14 cellular contexts compared by ENCODE assay signal in the genomic region with DNA sequence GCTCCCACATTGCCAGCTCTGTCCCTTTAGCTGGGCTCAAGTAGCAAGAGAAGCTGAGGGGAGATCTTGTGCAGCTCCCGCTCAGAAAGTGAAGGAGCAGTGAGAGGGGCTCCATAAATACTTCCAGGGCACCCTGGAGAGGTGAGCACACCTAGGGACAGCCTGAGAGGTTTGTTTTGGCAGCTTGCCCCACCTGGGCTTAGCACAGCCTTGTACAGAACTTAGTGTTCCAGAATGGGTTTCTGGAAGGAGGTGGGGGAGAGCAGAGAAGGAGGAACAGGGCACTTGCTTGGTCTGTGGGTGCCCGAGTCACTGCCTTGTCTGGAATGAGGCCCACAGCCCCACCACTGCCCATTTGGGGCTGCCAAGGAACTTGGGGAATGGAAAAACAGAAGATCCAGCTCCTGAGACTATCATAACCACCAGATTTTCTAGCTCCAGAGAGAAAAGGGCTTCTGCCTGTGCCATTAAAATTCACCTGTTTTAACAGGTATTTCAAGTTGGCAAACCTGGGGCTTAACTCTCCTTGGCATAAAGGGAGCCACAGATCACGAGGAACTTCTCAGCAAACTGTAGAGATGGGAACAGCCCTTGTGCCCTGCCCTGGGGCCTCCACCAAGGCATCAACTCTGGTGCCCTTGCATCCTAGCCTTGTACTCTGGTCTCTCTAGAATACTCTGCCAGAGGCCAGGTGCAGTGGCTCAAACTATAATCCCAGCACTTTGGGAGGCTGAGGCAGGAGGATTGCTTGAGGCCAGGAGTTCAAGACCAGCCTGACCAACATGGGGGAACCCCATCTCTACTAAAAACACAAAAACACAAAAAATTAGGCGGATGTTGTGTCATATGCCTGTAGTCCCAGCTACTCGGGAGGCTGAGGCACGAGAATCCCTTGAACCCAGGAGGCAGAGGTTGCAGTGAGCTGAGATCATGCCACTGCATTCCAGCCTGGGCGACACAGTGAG. TPM values are rescaled to one million over a fixed set of nuclear protein-coding genes. Genes with fewer than 3 reads are reported as not detected.
DNase-seq lines count a peak whose midpoint lies in the region; ATAC-seq and TF ChIP-seq lines count a peak whose summit lies in the region.
"Had no signal": no experiment of that assay in that cellular context is flagged by ENCODE, and none has a peak within 500 bp of the region (broad histone marks: within the 10 kb centered on the region; RNA-seq: fewer than 3 reads in every experiment).

No MANE protein-coding gene starts in this region.

- no peak for ATAC-seq in HG02885 (IDR thresholded peaks at IDR 0.05; ENCODE audit: poor library complexity, unreplicated experiment)
- ATAC-seq in gastroesophageal sphincter, result no peak
- ATAC-seq in HG02981 (IDR thresholded peaks at IDR 0.05; ENCODE audit: unreplicated experiment), result no peak

- no peak for TF ChIP-seq POLR2A in gastroesophageal sphincter (IDR thresholded peaks at IDR 0.05)

- H3K4me2 ChIP-seq in mammary epithelial cell (ENCODE audit: insufficient read depth, low read depth, low read length), result peak overlapping the region; percentile 10

- CTCF ChIA-PET in mammary epithelial cell (lab: Charles Lee; ENCODE audit: low non-redundant PET), result interaction anchor here (0.5 kb wide), 1 partner anchor 9 kb away, joined by 3 read pairs; no protein-coding TSS in a partner anchor

- no peak for TF ChIP-seq EP300 in gastroesophageal sphincter (IDR thresholded peaks at IDR 0.05)

- H3K4me3 ChIP-seq in mammary epithelial cell (replicated peaks in 1 of 3; ENCODE audit: insufficient read depth in 1 of 3, low read depth in 2 of 3, low read length in 3 of 3) (no peak overlapping the region), mucosa of rectum (ENCODE audit: low read length in 2 of 2) (peak overlapping the region; percentile 94 to 97), gastroesophageal sphincter (no peak overlapping the region)

- H3K4me1 ChIP-seq in mammary epithelial cell (ENCODE audit: insufficient read depth, low read length) (peaks cover 8% of the 10 kb centered on the region), mucosa of rectum (ENCODE audit: control insufficient read depth in 2 of 2, insufficient read depth in 2 of 2, low read length in 2 of 2) (peaks cover 38 to 48% of the 10 kb centered on the region in 2 donors), gastroesophageal sphincter (no peaks in the 10 kb centered on the region)

- H3K9me3 ChIP-seq in mammary epithelial cell (replicated peaks; ENCODE audit: insufficient read depth, low read length) (no peaks in the 10 kb centered on the region), mucosa of rectum (ENCODE audit: control insufficient read depth in 2 of 2, low read length in 2 of 2) (no peaks in the 10 kb centered on the region), gastroesophageal sphincter (no peaks in the 10 kb centered on the region)

- H3K79me2 ChIP-seq in mammary epithelial cell (ENCODE audit: insufficient read depth, low read length), result no peaks in the 10 kb centered on the region

- H3K9ac ChIP-seq in mammary epithelial cell (ENCODE audit: insufficient read depth, low read length) (no peak overlapping the region), mucosa of rectum (ENCODE audit: low read depth in 1 of 2, low read length in 2 of 2) (peak overlapping the region; percentile 95 to 99)

- H3K27ac ChIP-seq in C4-2B (peak overlapping the region; percentile 96), mammary epithelial cell (ENCODE audit: insufficient read depth, low read depth, low read length) (no peak overlapping the region), mucosa of rectum (ENCODE audit: low read depth in 2 of 2, low read length in 2 of 2) (peak overlapping the region; percentile 96 to 99), gastroesophageal sphincter (no peak overlapping the region)

- WGBS in mammary epithelial cell (ENCODE audit: low coverage, missing lambda C conversion rate), result 79% methylated on average over 7 of the region's 7 CpGs
- 93% methylated on average over 3 of the region's 7 CpGs; no CpG with 5 or more reads in 1 of the 2 donors for WGBS in gastroesophageal sphincter (ENCODE audit: low coverage in 1 of 2), 2 donors

- no TSS peak for BruUV-seq in mammary epithelial cell (replicated peaks; lab: Mats Ljungman, UMichigan)

- TF ChIP-seq CTCF in C4-2B (conservative IDR thresholded peaks at IDR 0.05), result no peak
- TF ChIP-seq CTCF in mammary epithelial cell (conservative IDR thresholded peaks at IDR 0.05 in 1 of 2, IDR thresholded peaks at IDR 0.05 in 1 of 2; ENCODE audit: extremely low read depth in 1 of 2, insufficient read depth in 1 of 2, low read depth in 1 of 2, low read length in 2 of 2), result no peak
- TF ChIP-seq CTCF in gastroesophageal sphincter (IDR thresholded peaks at IDR 0.05), result no peak

- H3K36me3 ChIP-seq in mammary epithelial cell (ENCODE audit: insufficient read depth, low read length) (no peaks in the 10 kb centered on the region), mucosa of rectum (ENCODE audit: control insufficient read depth in 2 of 2, insufficient read depth in 2 of 2, low read length in 2 of 2) (peaks cover 18 to 26% of the 10 kb centered on the region in 2 donors), gastroesophageal sphincter (no peaks in the 10 kb centered on the region)

- intact Hi-C loops in mammary epithelial cell (cut with micrococcal nuclease), result no loop called here

- H3K27me3 ChIP-seq in mammary epithelial cell (ENCODE audit: insufficient read depth, low read length) (no peaks in the 10 kb centered on the region), mucosa of rectum (ENCODE audit: control insufficient read depth in 2 of 2, insufficient read depth in 2 of 2, low read length in 2 of 2) (no peaks in the 10 kb centered on the region), gastroesophageal sphincter (no peaks in the 10 kb centered on the region)

- peak overlapping the region; percentile 28 for H2AFZ ChIP-seq in mammary epithelial cell (ENCODE audit: low read depth, low read length)

- DNase-seq in NCI-H1105 (lab: John Stamatoyannopoulos, UW) (peak; percentile 39), mammary epithelial cell (peak; percentile 30)
- DNase-seq in stimulated activated naive CD4-positive, alpha-beta T cell treated with Interleukin-2 at 50 U/mL for 16 hours (lab: John Stamatoyannopoulos, UW), result no peak
- DNase-seq: activated CD8-positive, alpha-beta memory T cell treated with anti-CD3 and anti-CD28 coated beads for 24 hours; activated naive CD4-positive, alpha-beta T cell; T-helper 9 cell had no signal

- H4K20me1 ChIP-seq in mammary epithelial cell (ENCODE audit: insufficient read depth, low read length), result no peaks in the 10 kb centered on the region

- in situ Hi-C loops in mammary epithelial cell (cut with MboI; ENCODE audit: low sequenced_read_pairs in 2 of 2), result no loop called here

- dilution Hi-C loops in mammary epithelial cell (cut with HindIII; ENCODE audit: low sequenced_read_pairs), result no loop called here

RNA-seq across cellular contexts. Expression of a gene that starts 1.9 kb away (rescaled TPM):
- under 1 TPM; 0.33 to 0.50 TPM for total RNA-seq in mammary epithelial cell
- polyA plus RNA-seq in mammary epithelial cell, result 0.74 TPM
- polyA minus RNA-seq in mammary epithelial cell, result not detected
- 1 to 10 TPM in 1 of 4 donors, under 1 TPM in 1, not detected in 2; 0.19 to 3.5 TPM for total RNA-seq in gastroesophageal sphincter
- total RNA-seq: lung microvascular endothelial cell, NCI-H460, osteocyte had no signal

RNA-seq across cellular contexts. Expression of a gene that starts 14.4 kb away (rescaled TPM):
- total RNA-seq in mammary epithelial cell, result 10 to 100 TPM; 63.5 to 89.5 TPM
- 62.4 TPM for polyA plus RNA-seq in mammary epithelial cell
- polyA minus RNA-seq in mammary epithelial cell, result 78.2 TPM
- 10 to 100 TPM; 20.3 to 43.9 (median 21.9) TPM for total RNA-seq in gastroesophageal sphincter

RNA-seq across cellular contexts. Expression of a gene that starts 15.1 kb away (rescaled TPM):
- total RNA-seq in mammary epithelial cell, result 100 to 1,000 TPM in 1 of 2 donors, 10 to 100 TPM in 1; 35.3 to 116 TPM
- polyA plus RNA-seq in mammary epithelial cell, result 70.6 TPM
- polyA minus RNA-seq in mammary epithelial cell, result 121 TPM
- 10 to 100 TPM; 43.8 to 98.8 (median 63.8) TPM for total RNA-seq in gastroesophageal sphincter

RNA-seq across cellular contexts. Expression of a gene that starts 59.7 kb away (rescaled TPM):
- total RNA-seq in mammary epithelial cell (10 to 100 TPM in 1 of 2 donors, 1 to 10 TPM in 1; 1.5 to 14.9 TPM), gastroesophageal sphincter (10 to 100 TPM in 2 of 4 donors, 1 to 10 TPM in 2; 3.4 to 16.2 (median 10.0) TPM)
- 3.9 TPM for polyA plus RNA-seq in mammary epithelial cell
- polyA minus RNA-seq in mammary epithelial cell, result 2.3 TPM

Comparison
In these comparisons a context has a peak if more than half of its experiments do, and no peak if none do; other contexts are left out.
1. H3K27ac ChIP-seq: peak in C4-2B (single experiment) and mucosa of rectum (2 of 2); none in mammary epithelial cell (single experiment) and gastroesophageal sphincter (0 of 4).
2. H3K4me3 ChIP-seq: peak in mucosa of rectum (2 of 2); none in mammary epithelial cell (0 of 3) and gastroesophageal sphincter (0 of 2).